Comparison of ENCODE assay signal across 29 cellular contexts in the genomic region with DNA sequence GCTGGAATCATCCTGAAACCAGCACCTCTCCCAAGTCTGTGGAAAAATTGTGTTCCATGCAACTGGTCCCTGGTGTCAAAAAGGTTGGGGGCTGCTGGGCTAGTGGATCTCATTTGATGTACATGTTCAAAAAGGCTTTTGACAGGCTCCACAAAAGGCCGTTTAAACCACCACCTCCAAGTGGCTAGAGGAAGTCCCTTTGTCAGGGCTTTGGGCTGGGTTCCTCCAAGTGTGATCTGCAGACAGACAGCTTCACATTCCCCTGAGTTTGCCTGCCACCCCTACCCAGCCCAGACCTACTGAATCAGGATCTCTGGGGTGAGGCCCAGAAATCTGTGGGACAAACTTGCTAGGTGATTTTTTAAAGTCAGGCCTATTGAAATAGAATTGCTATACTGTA.
"Had no signal": no experiment of that assay in that cellular context is flagged by ENCODE, and none has a peak within 500 bp of the region (broad histone marks: within the 10 kb centered on the region; RNA-seq: fewer than 3 reads in every experiment).

No MANE protein-coding gene starts in this region.

- H3K79me2 ChIP-seq: parathyroid adenoma had no signal

- H3K9me3 ChIP-seq: breast epithelium, esophagus muscularis mucosa, heart left ventricle, psoas muscle, right atrium auricular region, suprapubic skin, tibial nerve had no signal

- H2AFZ ChIP-seq: parathyroid adenoma had no signal

- H3K4me1 ChIP-seq: breast epithelium, esophagus muscularis mucosa, foreskin keratinocyte, psoas muscle, suprapubic skin, tibial nerve had no signal

- H3K27me3 Mint-ChIP-seq: central memory CD8-positive, alpha-beta T cell had no signal

- H3K36me3 ChIP-seq: breast epithelium, esophagus muscularis mucosa, heart left ventricle, right atrium auricular region, suprapubic skin, tibial nerve had no signal

- H3K9me3 Mint-ChIP-seq: activated CD4-positive, alpha-beta memory T cell treated with anti-CD3 and anti-CD28 coated beads, Interleukin-2, amount 10 ng/mL, durations not matched to agents 7 days and 5 days; activated CD4-positive, alpha-beta T cell treated with anti-CD3 and anti-CD28 coated beads, Interleukin-2, amount 10 ng/mL, durations not matched to agents 7 days and 5 days; activated naive CD4-positive, alpha-beta T cell treated with anti-CD3 and anti-CD28 coated beads, Interleukin-2, amount 50 U/mL, for 72 hours; activated T-helper 2 cell treated with anti-CD3 and anti-CD28 coated beads, Interferon-gamma antibody, Interleukin-2, Interleukin-4, amounts not matched to agents 10 μg/mL and 5 μg/mL and 100 μg/mL, durations not matched to agents 14 hours and 24 hours and 36 hours; central memory CD8-positive, alpha-beta T cell; immature natural killer cell; T-helper 1 cell treated with Interleukin-12 subunit alpha and Interleukin-12 subunit beta and Interleukin-4 antibody, amounts not matched to agents 30 μg/mL and 1 μg/mL, for 36 hours had no signal

- H3K4me3 ChIP-seq: breast epithelium, esophagus muscularis mucosa, heart left ventricle, psoas muscle, right atrium auricular region, suprapubic skin, tibial nerve had no signal

- ATAC-seq: activated naive CD4-positive, alpha-beta T cell treated with anti-CD3 and anti-CD28 coated beads, Interleukin-2, amount 50 U/mL, for 72 hours; foreskin keratinocyte; heart left ventricle; naive thymus-derived CD4-positive, alpha-beta T cell; psoas muscle; WTC11 had no signal

- H3K27ac Mint-ChIP-seq: activated CD4-positive, alpha-beta memory T cell treated with anti-CD3 and anti-CD28 coated beads, Interleukin-2, amount 10 ng/mL, durations not matched to agents 7 days and 5 days; activated CD4-positive, alpha-beta T cell treated with anti-CD3 and anti-CD28 coated beads, Interleukin-2, amount 10 ng/mL, durations not matched to agents 7 days and 5 days; activated naive CD4-positive, alpha-beta T cell treated with anti-CD3 and anti-CD28 coated beads, Interleukin-2, amount 50 U/mL, for 72 hours; activated T-helper 2 cell treated with anti-CD3 and anti-CD28 coated beads, Interferon-gamma antibody, Interleukin-2, Interleukin-4, amounts not matched to agents 10 μg/mL and 5 μg/mL and 100 μg/mL, durations not matched to agents 14 hours and 24 hours and 36 hours; T-helper 1 cell treated with Interleukin-12 subunit alpha and Interleukin-12 subunit beta and Interleukin-4 antibody, amounts not matched to agents 30 μg/mL and 1 μg/mL, for 36 hours; WTC11 had no signal

- H3K36me3 Mint-ChIP-seq: activated naive CD4-positive, alpha-beta T cell treated with anti-CD3 and anti-CD28 coated beads, Interleukin-2, amount 50 U/mL, for 72 hours; immature natural killer cell; WTC11 had no signal

- H3K4me3 Mint-ChIP-seq: activated CD4-positive, alpha-beta memory T cell treated with anti-CD3 and anti-CD28 coated beads, Interleukin-2, amount 10 ng/mL, durations not matched to agents 7 days and 5 days; activated CD4-positive, alpha-beta T cell treated with anti-CD3 and anti-CD28 coated beads, Interleukin-2, amount 10 ng/mL, durations not matched to agents 7 days and 5 days; central memory CD8-positive, alpha-beta T cell; T-helper 1 cell treated with Interleukin-12 subunit alpha and Interleukin-12 subunit beta and Interleukin-4 antibody, amounts not matched to agents 30 μg/mL and 1 μg/mL, for 36 hours; WTC11 had no signal

- DNase-seq: activated CD4-positive, alpha-beta memory T cell treated with anti-CD3 and anti-CD28 coated beads, Interleukin-2, amount 10 ng/mL, durations not matched to agents 7 days and 5 days; activated CD4-positive, alpha-beta T cell treated with anti-CD3 and anti-CD28 coated beads for 1 hour; activated CD4-positive, alpha-beta T cell treated with anti-CD3 and anti-CD28 coated beads, Interleukin-2, amount 10 ng/mL, durations not matched to agents 7 days and 5 days; activated T-cell treated with anti-CD3 and anti-CD28 coated beads, Interleukin-2, amount 50 U/mL, for 48 hours; dermis blood vessel endothelial cell; effector CD4-positive, alpha-beta T cell; foreskin keratinocyte; heart left ventricle; hypothalamus; immature natural killer cell; midbrain; naive thymus-derived CD4-positive, alpha-beta T cell; nucleus accumbens; psoas muscle; stimulated activated CD4-positive, alpha-beta T cell treated with anti-CD3 and anti-CD28 coated beads, Interleukin-15, amount 100 ng/mL, for 24 hours; stimulated activated CD4-positive, alpha-beta T cell treated with anti-CD3 and anti-CD28 coated beads, Interleukin-2, amount 100 ng/mL, for 24 hours; stimulated activated naive CD4-positive, alpha-beta T cell; T-helper 9 cell had no signal

- H3K27me3 ChIP-seq: breast epithelium, esophagus muscularis mucosa, foreskin keratinocyte, right atrium auricular region, suprapubic skin, tibial nerve had no signal

- H3K27ac ChIP-seq: breast epithelium, esophagus muscularis mucosa, foreskin keratinocyte, parathyroid adenoma, psoas muscle, right atrium auricular region, suprapubic skin, tibial nerve had no signal
